Comparison of ENCODE assay signal across 4 cellular contexts in genomic region chr7:114358911-114359310, GRCh38. TPM values are rescaled to one million over a fixed set of nuclear protein-coding genes. Genes with fewer than 3 reads are reported as not detected.
"Had no signal": no experiment of that assay in that cellular context is flagged by ENCODE, and none has a peak within 500 bp of the region (broad histone marks: within the 10 kb centered on the region; RNA-seq: fewer than 3 reads in every experiment).

No MANE protein-coding gene starts in this region.

- ATAC-seq: GM12878 had no signal

- H3K4me3 ChIP-seq: GM12878 had no signal

- DNase-seq: GDM1, GF-D8 had no signal

RNA-seq across cellular contexts. Expression of gene FOXP2, which starts 55.7 kb away (rescaled TPM):
- total RNA-seq: G401 had no signal
